In genomic region chr22:38753894-38754246, GRCh38 we compare ENCODE assay signal across 8 cellular contexts. TPM values are rescaled to one million over a fixed set of nuclear protein-coding genes. Genes with fewer than 3 reads are reported as not detected.
DNase-seq lines count a peak whose midpoint lies in the region; ATAC-seq and TF ChIP-seq lines count a peak whose summit lies in the region.

No MANE protein-coding gene starts in this region.

- H3K4me2 ChIP-seq in neural progenitor cell = peak overlapping the region; percentile 87

- intact Hi-C loops in dendritic cell treated with granulocyte-macrophage colony-stimulating factor and Interleukin-4, amounts not matched to agents 40 ng/mL and 50 ng/mL, for 4 days (cut with micrococcal nuclease) = no loop called here

- no peaks in the 10 kb centered on the region for H3K79me2 ChIP-seq in neural progenitor cell (ENCODE audit: low read depth)

- H3K4me1 ChIP-seq in neural progenitor cell = peaks cover 21% of the 10 kb centered on the region

- no peak overlapping the region for H3K9ac ChIP-seq in neural progenitor cell

- ATAC-seq in GM19395 (IDR thresholded peaks at IDR 0.05; ENCODE audit: unreplicated experiment) (no peak), HG02938 (IDR thresholded peaks at IDR 0.05; ENCODE audit: unreplicated experiment) (no peak)

- H3K27ac ChIP-seq in C4-2B (peak overlapping the region; percentile 94), neural progenitor cell (no peak overlapping the region)

- peaks cover 51% of the 10 kb centered on the region for H3K36me3 Mint-ChIP-seq in dendritic cell treated with granulocyte-macrophage colony-stimulating factor and Interleukin-4, amounts not matched to agents 40 ng/mL and 50 ng/mL, for 4 days (ENCODE audit: low read depth)
- peaks cover 9% of the 10 kb centered on the region for H3K36me3 Mint-ChIP-seq in neural progenitor cell

- H3K36me3 ChIP-seq in MG63 (peaks cover 46% of the 10 kb centered on the region), neural progenitor cell (no peaks in the 10 kb centered on the region)

- peak overlapping the region; percentile 90 for H3K27ac Mint-ChIP-seq in dendritic cell treated with granulocyte-macrophage colony-stimulating factor and Interleukin-4, amounts not matched to agents 40 ng/mL and 50 ng/mL, for 4 days
- no peak overlapping the region for H3K27ac Mint-ChIP-seq in neural progenitor cell

- TF ChIP-seq CTCF in C4-2B (conservative IDR thresholded peaks at IDR 0.05) (no peak), neural progenitor cell (IDR thresholded peaks at IDR 0.05) (no peak)

- DNase-seq in MG63 (no peak), neural progenitor cell (ENCODE audit: low spot score) (no peak), germinal center (ENCODE audit: low spot score) (no peak), SKM-1 (lab: John Stamatoyannopoulos, UW; ENCODE audit: unreplicated experiment) (no peak)

- H3K4me3 Mint-ChIP-seq in dendritic cell treated with granulocyte-macrophage colony-stimulating factor and Interleukin-4, amounts not matched to agents 40 ng/mL and 50 ng/mL, for 4 days = peak overlapping the region; percentile 63
- H3K4me3 Mint-ChIP-seq in neural progenitor cell = peak overlapping the region; percentile 89

- H4K20me1 ChIP-seq in neural progenitor cell (ENCODE audit: low read depth) = peaks cover 12% of the 10 kb centered on the region

- peaks cover 34% of the 10 kb centered on the region for H3F3A ChIP-seq in neural progenitor cell (ENCODE audit: low read depth)

- H3K9me3 Mint-ChIP-seq in dendritic cell treated with granulocyte-macrophage colony-stimulating factor and Interleukin-4, amounts not matched to agents 40 ng/mL and 50 ng/mL, for 4 days = no peaks in the 10 kb centered on the region
- no peaks in the 10 kb centered on the region for H3K9me3 Mint-ChIP-seq in neural progenitor cell

- no peaks in the 10 kb centered on the region for H3K27me3 ChIP-seq in MG63
- peaks cover 17% of the 10 kb centered on the region for H3K27me3 ChIP-seq in neural progenitor cell

- H3K4me3 ChIP-seq in MG63 = peak overlapping the region; percentile 58
- H3K4me3 ChIP-seq in neural progenitor cell = no peak overlapping the region

- no peak overlapping the region for H2AFZ ChIP-seq in neural progenitor cell (replicated peaks)

- peaks cover 81% of the 10 kb centered on the region for H3K4me1 Mint-ChIP-seq in dendritic cell treated with granulocyte-macrophage colony-stimulating factor and Interleukin-4, amounts not matched to agents 40 ng/mL and 50 ng/mL, for 4 days (ENCODE audit: low read depth)
- H3K4me1 Mint-ChIP-seq in neural progenitor cell = peaks cover 30% of the 10 kb centered on the region

- no peaks in the 10 kb centered on the region for H3K9me3 ChIP-seq in MG63
- H3K9me3 ChIP-seq in neural progenitor cell (ENCODE audit: low read depth) = no peaks in the 10 kb centered on the region

- H3K27me3 Mint-ChIP-seq in dendritic cell treated with granulocyte-macrophage colony-stimulating factor and Interleukin-4, amounts not matched to agents 40 ng/mL and 50 ng/mL, for 4 days = no peaks in the 10 kb centered on the region
- peaks cover 7% of the 10 kb centered on the region for H3K27me3 Mint-ChIP-seq in neural progenitor cell (ENCODE audit: insufficient read depth, low read depth)

RNA-seq across cellular contexts. Expression of gene SUN2, which starts 1.9 kb away (rescaled TPM):
- total RNA-seq in MG63 (2014; rRNA removed; shearing (Covaris generic); ENCODE audit: low replicate concordance) = 126 and 182 TPM in 2 replicates
- total RNA-seq in neural progenitor cell (ENCODE audit: low replicate concordance) = 16.2 and 33.5 TPM in 2 replicates

RNA-seq across cellular contexts. Expression of gene DNAL4, which starts 40.1 kb away (rescaled TPM):
- 11.3 and 18.8 TPM in 2 replicates for total RNA-seq in MG63 (2014; rRNA removed; shearing (Covaris generic); ENCODE audit: low replicate concordance)
- total RNA-seq in neural progenitor cell (ENCODE audit: low replicate concordance) = 10.7 and 24.3 TPM in 2 replicates

RNA-seq across cellular contexts. Expression of gene GTPBP1, which starts 48.1 kb away (rescaled TPM):
- 19.4 and 22.0 TPM in 2 replicates for total RNA-seq in MG63 (2014; rRNA removed; shearing (Covaris generic); ENCODE audit: low replicate concordance)
- total RNA-seq in neural progenitor cell (ENCODE audit: low replicate concordance) = 40.8 and 91.9 TPM in 2 replicates

RNA-seq across cellular contexts. Expression of gene JOSD1, which starts 53.1 kb away (rescaled TPM):
- total RNA-seq in MG63 (2014; rRNA removed; shearing (Covaris generic); ENCODE audit: low replicate concordance) = 47.5 and 113 TPM in 2 replicates
- total RNA-seq in neural progenitor cell (ENCODE audit: low replicate concordance) = 32.4 and 39.2 TPM in 2 replicates
